Comparison of ENCODE assay signal across 8 cellular contexts in genomic region chr21:17610862-17611261, GRCh38. TPM values are rescaled to one million over a fixed set of nuclear protein-coding genes. Genes with fewer than 3 reads are reported as not detected.
DNase-seq lines count a peak whose midpoint lies in the region; ATAC-seq, FAIRE-seq and TF ChIP-seq lines count a peak whose summit lies in the region.

No MANE protein-coding gene starts in this region.

- TF ChIP-seq CTCF in CD8-positive, alpha-beta T cell (IDR thresholded peaks at IDR 0.05): no peak
- TF ChIP-seq CTCF in NB4 (IDR thresholded peaks at IDR 0.05; ENCODE audit: low read depth, low read length) (no peak), bronchial epithelial cell (IDR thresholded peaks at IDR 0.05; ENCODE audit: insufficient read depth, low read length, severe bottlenecking) (no peak), mesothelial cell of epicardium (IDR thresholded peaks at IDR 0.05; ENCODE audit: unreplicated experiment) (no peak)

- no peak for FAIRE-seq in bronchial epithelial cell (lab: Jason Lieb, UNC)

- peak overlapping the region; percentile 91 for H3K4me3 Mint-ChIP-seq in CD8-positive, alpha-beta T cell
- H3K4me3 Mint-ChIP-seq in mesothelial cell of epicardium: peak overlapping the region; percentile 90

- TF ChIP-seq POLR2A in NB4 (IDR thresholded peaks at IDR 0.05; ENCODE audit: extremely low read depth, insufficient read length): no peak

- H3K27ac ChIP-seq in CD8-positive, alpha-beta T cell (ENCODE audit: low read depth, low read length): peak overlapping the region; percentile 67

- H3K27me3 Mint-ChIP-seq in CD8-positive, alpha-beta T cell (ENCODE audit: low read depth): no peaks in the 10 kb centered on the region
- H3K27me3 Mint-ChIP-seq in mesothelial cell of epicardium (ENCODE audit: low read depth): no peaks in the 10 kb centered on the region

- H3K9me3 Mint-ChIP-seq in CD8-positive, alpha-beta T cell: no peaks in the 10 kb centered on the region
- no peaks in the 10 kb centered on the region for H3K9me3 Mint-ChIP-seq in mesothelial cell of epicardium

- H3K27me3 ChIP-seq in CD8-positive, alpha-beta T cell (ENCODE audit: insufficient read depth, low read length): no peaks in the 10 kb centered on the region
- no peaks in the 10 kb centered on the region for H3K27me3 ChIP-seq in bronchial epithelial cell (ENCODE audit: control insufficient read depth, insufficient read depth, low read length)

- H3K9me3 ChIP-seq in CD8-positive, alpha-beta T cell (ENCODE audit: low read length): no peaks in the 10 kb centered on the region

- peaks cover 26% of the 10 kb centered on the region for H3K4me1 Mint-ChIP-seq in CD8-positive, alpha-beta T cell (ENCODE audit: low read depth)
- peaks cover 37% of the 10 kb centered on the region for H3K4me1 Mint-ChIP-seq in mesothelial cell of epicardium

- ATAC-seq in CD8-positive, alpha-beta T cell: no peak
- ATAC-seq in GM18907 (IDR thresholded peaks at IDR 0.05; ENCODE audit: unreplicated experiment) (no peak), HG02970 (IDR thresholded peaks at IDR 0.05; ENCODE audit: low FRiP score, unreplicated experiment) (no peak)

- CTCF ChIA-PET in CD8-positive, alpha-beta T cell (lab: Charles Lee): interaction anchor here (1.9 kb wide), 1 partner anchor 10 kb away, joined by 9 read pairs; no protein-coding TSS in a partner anchor

- intact Hi-C loops in CD8-positive, alpha-beta T cell (cut with DNase I, micrococcal nuclease): loop anchor here (1.0 to 5.0 kb wide), 4 partner anchors 99 to 174 kb away; partner anchors contain the start of gene CXADR (in 1 of the 2)
- intact Hi-C loops in posterior vena cava (cut with DNase I): no loop called here

- peaks cover 12% of the 10 kb centered on the region for H3K4me1 ChIP-seq in CD8-positive, alpha-beta T cell (ENCODE audit: insufficient read depth, low read length)

- POLR2A ChIA-PET in CD8-positive, alpha-beta T cell (lab: Charles Lee): interaction anchor here (1.9 kb wide), 1 partner anchor 208 kb away, joined by 7 read pairs; the partner anchor contains the start of gene C21orf91

- H3K4me3 ChIP-seq in CD8-positive, alpha-beta T cell (ENCODE audit: low read depth, low read length): peak overlapping the region; percentile 92
- H3K4me3 ChIP-seq in NB4 (ENCODE audit: low read depth, low read length): peak overlapping the region; percentile 62
- peak overlapping the region; percentile 87 for H3K4me3 ChIP-seq in bronchial epithelial cell (ENCODE audit: low read depth, low read length)

- no peak for DNase-seq in CD8-positive, alpha-beta T cell
- peak; percentile 1 for DNase-seq in NB4 (ENCODE audit: low read depth)
- no peak for DNase-seq in bronchial epithelial cell (ENCODE audit: low read depth)
- DNase-seq in mesothelial cell of epicardium (ENCODE audit: low spot score in 2 of 2, unreplicated experiment in 2 of 2): no peak
- DNase-seq in posterior vena cava (ENCODE audit: low spot score): no peak
- DNase-seq in SW 1271 (lab: John Stamatoyannopoulos, UW): no peak

- H3K36me3 ChIP-seq in CD8-positive, alpha-beta T cell (ENCODE audit: insufficient read depth, low read length): no peaks in the 10 kb centered on the region
- no peaks in the 10 kb centered on the region for H3K36me3 ChIP-seq in bronchial epithelial cell (ENCODE audit: control insufficient read depth, insufficient read depth, low read length)

- peaks cover 21% of the 10 kb centered on the region for H3K36me3 Mint-ChIP-seq in CD8-positive, alpha-beta T cell
- peaks cover 11% of the 10 kb centered on the region for H3K36me3 Mint-ChIP-seq in mesothelial cell of epicardium

- peak overlapping the region; percentile 96 for H3K27ac Mint-ChIP-seq in CD8-positive, alpha-beta T cell
- H3K27ac Mint-ChIP-seq in mesothelial cell of epicardium: peak overlapping the region; percentile 100

RNA-seq across cellular contexts. Expression of gene BTG3, which starts 1.8 kb away (rescaled TPM):
- 10 to 100 TPM; 88.9 to 95.0 TPM for total RNA-seq in CD8-positive, alpha-beta T cell
- total RNA-seq in bronchial epithelial cell (28.3 and 32.9 TPM in 2 replicates), mesothelial cell of epicardium (38.5 to 41.1 TPM (median 38.5 TPM) in 3 replicates), posterior vena cava (10 to 100 TPM; 19.1 to 27.0 TPM)

Comparison
In these comparisons a context has a peak if more than half of its experiments do, and no peak if none do; other contexts are left out.
1. intact Hi-C loops: an anchor here in CD8-positive, alpha-beta T cell (1.0 to 5.0 kb wide); none called in posterior vena cava.